8 cellular contexts compared by ENCODE assay signal in the genomic region with DNA sequence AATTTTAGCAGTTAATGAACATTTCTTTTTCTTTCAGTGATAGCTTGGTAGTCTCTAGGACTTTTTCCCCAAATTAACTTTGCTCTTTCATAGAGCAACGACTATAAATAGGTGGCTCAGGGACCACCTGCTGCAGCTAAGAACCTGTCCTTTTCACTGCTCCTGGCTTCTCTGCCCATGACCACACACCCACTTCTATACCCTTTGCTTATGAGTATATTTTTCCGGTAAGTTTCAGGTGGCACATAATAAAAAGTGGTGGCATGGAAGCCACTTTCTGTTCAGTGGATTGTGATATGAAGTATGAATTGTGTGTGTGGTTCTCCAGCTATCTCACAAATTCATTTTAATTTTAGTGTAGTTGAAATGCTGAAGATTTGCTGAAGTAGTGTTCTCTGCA. TPM values are rescaled to one million over a fixed set of nuclear protein-coding genes. Genes with fewer than 3 reads are reported as not detected.
DNase-seq lines count a peak whose midpoint lies in the region; ATAC-seq and TF ChIP-seq lines count a peak whose summit lies in the region.

No MANE protein-coding gene starts in this region.

- H3K27ac Mint-ChIP-seq in stimulated activated effector memory CD8-positive, alpha-beta T cell treated with anti-CD3 and anti-CD28 coated beads, Interleukin-12 subunit alpha, Interleukin-12 subunit beta, amount 100 ng/mL, for 72 hours: peak overlapping the region; percentile 100

- no peaks in the 10 kb centered on the region for H3K27me3 ChIP-seq in fibroblast of lung (ENCODE audit: control insufficient read depth, insufficient read depth, low read length)

- peak overlapping the region; percentile 76 to 92 (median 82) for H3K4me3 ChIP-seq in fibroblast of lung (replicated peaks in 1 of 4; ENCODE audit: control extremely low read depth in 1 of 4, insufficient read depth in 1 of 4, low read depth in 3 of 4, low read length in 4 of 4)

- H3K9ac ChIP-seq in fibroblast of lung (ENCODE audit: insufficient read depth, low read length): no peak overlapping the region

- H3K9me3 Mint-ChIP-seq in stimulated activated effector memory CD8-positive, alpha-beta T cell treated with anti-CD3 and anti-CD28 coated beads, Interleukin-12 subunit alpha, Interleukin-12 subunit beta, amount 100 ng/mL, for 72 hours: no peaks in the 10 kb centered on the region

- H3K36me3 ChIP-seq in fibroblast of lung (ENCODE audit: control insufficient read depth, insufficient read depth, low read length): peaks cover 3% of the 10 kb centered on the region

- no peak for ATAC-seq in stimulated activated effector memory CD8-positive, alpha-beta T cell treated with anti-CD3 and anti-CD28 coated beads, Interleukin-12 subunit alpha, Interleukin-12 subunit beta, amount 100 ng/mL, for 72 hours
- ATAC-seq in HG02588 (IDR thresholded peaks at IDR 0.05; ENCODE audit: unreplicated experiment): no peak

- H3K9me3 ChIP-seq in fibroblast of lung (ENCODE audit: control insufficient read depth, insufficient read depth, low read depth, low read length): no peaks in the 10 kb centered on the region

- H3K27ac ChIP-seq in fibroblast of lung (ENCODE audit: insufficient read depth, low read length): peak overlapping the region; percentile 8

- TF ChIP-seq CTCF in fibroblast of lung (conservative IDR thresholded peaks at IDR 0.05 in 1 of 2, IDR thresholded peaks at IDR 0.05 in 1 of 2; ENCODE audit: low read depth in 1 of 2, low read length in 2 of 2): no peak

- peaks cover 11% of the 10 kb centered on the region for H3K79me2 ChIP-seq in fibroblast of lung (ENCODE audit: control insufficient read depth, insufficient read depth, low read length)

- peaks cover 3% of the 10 kb centered on the region for H3K4me1 ChIP-seq in fibroblast of lung (ENCODE audit: control insufficient read depth, extremely low read depth, insufficient read depth, low read length)

- no peaks in the 10 kb centered on the region for H4K20me1 ChIP-seq in fibroblast of lung (ENCODE audit: control insufficient read depth, extremely low read depth, insufficient read depth, low read length)

- H2AFZ ChIP-seq in fibroblast of lung (ENCODE audit: low read length): no peak overlapping the region

- peak; percentile 2 for DNase-seq in NCI-H345 (lab: John Stamatoyannopoulos, UW)
- no peak for DNase-seq in NCI-H345 treated with DMSO at 0.1 percent for 48 hours (lab: John Stamatoyannopoulos, UW; ENCODE audit: unreplicated experiment)
- DNase-seq in RPMI8226: peak; percentile 26
- no peak for DNase-seq in fibroblast of lung (ENCODE audit: low read depth in 2 of 2)
- DNase-seq in stimulated activated effector memory CD8-positive, alpha-beta T cell treated with anti-CD3 and anti-CD28 coated beads, Interleukin-12 subunit alpha, Interleukin-12 subunit beta, amount 100 ng/mL, for 72 hours (ENCODE audit: low spot score in 2 of 2): no peak
- DNase-seq in NCI-H446 (lab: John Stamatoyannopoulos, UW): no peak
- no peak for DNase-seq in occipital lobe (lab: John Stamatoyannopoulos, UW)

- H3K4me3 Mint-ChIP-seq in stimulated activated effector memory CD8-positive, alpha-beta T cell treated with anti-CD3 and anti-CD28 coated beads, Interleukin-12 subunit alpha, Interleukin-12 subunit beta, amount 100 ng/mL, for 72 hours: peak overlapping the region; percentile 91

- peak overlapping the region; percentile 89 for H3K4me2 ChIP-seq in fibroblast of lung (ENCODE audit: extremely low read depth, insufficient read depth, low read length)

- H3K36me3 Mint-ChIP-seq in stimulated activated effector memory CD8-positive, alpha-beta T cell treated with anti-CD3 and anti-CD28 coated beads, Interleukin-12 subunit alpha, Interleukin-12 subunit beta, amount 100 ng/mL, for 72 hours: peaks cover 74% of the 10 kb centered on the region

- H3K4me1 Mint-ChIP-seq in stimulated activated effector memory CD8-positive, alpha-beta T cell treated with anti-CD3 and anti-CD28 coated beads, Interleukin-12 subunit alpha, Interleukin-12 subunit beta, amount 100 ng/mL, for 72 hours: peaks cover 18% of the 10 kb centered on the region

RNA-seq across cellular contexts. Expression of gene ING3, which starts 1.2 kb away (rescaled TPM):
- 13.1 and 17.5 TPM in 2 replicates for total RNA-seq in fibroblast of lung
- polyA plus RNA-seq in fibroblast of lung: 14.5 and 16.6 TPM in 2 replicates
- polyA plus RNA-seq in fibroblast of lung (2012): 9.7 TPM in 2 replicates
- 0.63 and 0.86 TPM in 2 replicates for polyA minus RNA-seq in fibroblast of lung (ENCODE audit: low replicate concordance)
- total RNA-seq in occipital lobe: 32.4 TPM

RNA-seq across cellular contexts. Expression of gene CPED1, which starts 36.7 kb away (rescaled TPM):
- total RNA-seq in fibroblast of lung (84.0 and 196 TPM in 2 replicates), occipital lobe (3.9 TPM)
- polyA plus RNA-seq in fibroblast of lung: 70.2 and 83.2 TPM in 2 replicates
- 46.2 and 59.8 TPM in 2 replicates for polyA plus RNA-seq in fibroblast of lung (2012)
- 142 and 352 TPM in 2 replicates for polyA minus RNA-seq in fibroblast of lung (ENCODE audit: low replicate concordance)

Comparison
In these comparisons a context has a peak if more than half of its experiments do, and no peak if none do; other contexts are left out.
1. DNase-seq: peak in NCI-H345 (single experiment) and RPMI8226 (single experiment); none in NCI-H345 treated with DMSO at 0.1 percent for 48 hours (single experiment), fibroblast of lung (0 of 2), stimulated activated effector memory CD8-positive, alpha-beta T cell treated with anti-CD3 and anti-CD28 coated beads, Interleukin-12 subunit alpha, Interleukin-12 subunit beta, amount 100 ng/mL, for 72 hours (0 of 2), NCI-H446 (0 of 2) and occipital lobe (single experiment).
2. RNA of gene CPED1, which starts 36.7 kb away (total RNA-seq): 84.0 to 196 TPM in fibroblast of lung; 3.9 TPM in occipital lobe (single experiment); every median in the first group is over 10 times any median in the second.